22 cellular contexts compared by ENCODE assay signal in genomic region chr1:13951793-13952751, GRCh38.
"Had no signal": no experiment of that assay in that cellular context is flagged by ENCODE, and none has a peak within 500 bp of the region (broad histone marks: within the 10 kb centered on the region; RNA-seq: fewer than 3 reads in every experiment).

No MANE protein-coding gene starts in this region.

- H3K27ac ChIP-seq: cardiac muscle cell, pancreas had no signal

- H3K9me3 ChIP-seq: adrenal gland, esophagus squamous epithelium, pancreas, SK-N-SH had no signal

- H3K4me1 ChIP-seq: esophagus squamous epithelium, pancreas had no signal

- H3K36me3 ChIP-seq: adrenal gland, cardiac muscle cell, esophagus squamous epithelium, pancreas had no signal

- H3K4me2 ChIP-seq: SK-N-SH had no signal

- ATAC-seq: activated CD4-positive, alpha-beta T cell treated with anti-CD3 and anti-CD28 coated beads for 36 hours; activated naive CD4-positive, alpha-beta T cell treated with anti-CD3 and anti-CD28 coated beads, Interleukin-2, amount 50 U/mL, for 72 hours; naive thymus-derived CD8-positive, alpha-beta T cell had no signal

- H3K9ac ChIP-seq: SK-N-SH had no signal

- H3K4me1 Mint-ChIP-seq: activated CD4-positive, alpha-beta T cell treated with anti-CD3 and anti-CD28 coated beads for 36 hours; immature natural killer cell; naive thymus-derived CD8-positive, alpha-beta T cell had no signal

- H3K27ac Mint-ChIP-seq: activated CD4-positive, alpha-beta memory T cell treated with anti-CD3 and anti-CD28 coated beads for 36 hours; activated CD4-positive, alpha-beta T cell treated with anti-CD3 and anti-CD28 coated beads for 36 hours; activated naive CD4-positive, alpha-beta T cell treated with anti-CD3 and anti-CD28 coated beads, Interleukin-2, amount 50 U/mL, for 72 hours; activated T-helper 1 cell treated with anti-CD3 and anti-CD28 coated beads, Interleukin-12 subunit alpha, Interleukin-12 subunit beta, Interleukin-2, Interleukin-4 antibody, amounts not matched to agents 30 ng/mL and 10 ng/mL and 1 ng/mL, durations not matched to agents 14 hours and 24 hours and 36 hours; immature natural killer cell; naive thymus-derived CD8-positive, alpha-beta T cell; T-helper 2 cell treated with Interferon-gamma antibody and Interleukin-4, amounts not matched to agents 5 μg/mL and 100 μg/mL, for 36 hours had no signal

- H3K4me3 Mint-ChIP-seq: activated CD4-positive, alpha-beta memory T cell treated with anti-CD3 and anti-CD28 coated beads for 36 hours; activated CD4-positive, alpha-beta T cell treated with anti-CD3 and anti-CD28 coated beads for 36 hours; activated T-helper 1 cell treated with anti-CD3 and anti-CD28 coated beads, Interleukin-12 subunit alpha, Interleukin-12 subunit beta, Interleukin-2, Interleukin-4 antibody, amounts not matched to agents 30 ng/mL and 10 ng/mL and 1 ng/mL, durations not matched to agents 14 hours and 24 hours and 36 hours; immature natural killer cell; naive thymus-derived CD8-positive, alpha-beta T cell; T-helper 2 cell treated with Interferon-gamma antibody and Interleukin-4, amounts not matched to agents 5 μg/mL and 100 μg/mL, for 36 hours had no signal

- H3K4me3 ChIP-seq: adrenal gland, cardiac muscle cell, esophagus squamous epithelium, pancreas had no signal

- H3K36me3 Mint-ChIP-seq: activated CD4-positive, alpha-beta memory T cell treated with anti-CD3 and anti-CD28 coated beads for 36 hours; activated naive CD4-positive, alpha-beta T cell treated with anti-CD3 and anti-CD28 coated beads, Interleukin-2, amount 50 U/mL, for 72 hours; immature natural killer cell; naive thymus-derived CD8-positive, alpha-beta T cell had no signal

- DNase-seq: activated CD4-positive, alpha-beta memory T cell treated with anti-CD3 and anti-CD28 coated beads for 36 hours; activated CD4-positive, alpha-beta T cell treated with anti-CD3 and anti-CD28 coated beads for 36 hours; activated gamma-delta T cell treated with Interleukin-2 at 50 U/mL for 16 hours; activated T-cell treated with anti-CD3 and anti-CD28 coated beads for 4 hours; adrenal gland; dermis blood vessel endothelial cell; effector memory CD4-positive, alpha-beta T cell; esophagus squamous epithelium; foreskin melanocyte; immature natural killer cell; kidney glomerular epithelial cell; naive thymus-derived CD8-positive, alpha-beta T cell; pancreas; SK-N-SH; stimulated activated CD4-positive, alpha-beta T cell treated with anti-CD3 and anti-CD28 coated beads, Interleukin-2, amount 100 ng/mL, for 24 hours; stimulated activated naive CD4-positive, alpha-beta T cell treated with Interleukin-2 at 50 U/mL for 16 hours; substantia nigra; trophoblast cell had no signal

- H3K27me3 ChIP-seq: adrenal gland, cardiac muscle cell had no signal

- H3K9me3 Mint-ChIP-seq: activated CD4-positive, alpha-beta memory T cell treated with anti-CD3 and anti-CD28 coated beads for 36 hours; activated naive CD4-positive, alpha-beta T cell treated with anti-CD3 and anti-CD28 coated beads, Interleukin-2, amount 50 U/mL, for 72 hours; activated T-helper 1 cell treated with anti-CD3 and anti-CD28 coated beads, Interleukin-12 subunit alpha, Interleukin-12 subunit beta, Interleukin-2, Interleukin-4 antibody, amounts not matched to agents 30 ng/mL and 10 ng/mL and 1 ng/mL, durations not matched to agents 14 hours and 24 hours and 36 hours; immature natural killer cell; naive thymus-derived CD8-positive, alpha-beta T cell; T-helper 2 cell treated with Interferon-gamma antibody and Interleukin-4, amounts not matched to agents 5 μg/mL and 100 μg/mL, for 36 hours had no signal
